In the genomic region with DNA sequence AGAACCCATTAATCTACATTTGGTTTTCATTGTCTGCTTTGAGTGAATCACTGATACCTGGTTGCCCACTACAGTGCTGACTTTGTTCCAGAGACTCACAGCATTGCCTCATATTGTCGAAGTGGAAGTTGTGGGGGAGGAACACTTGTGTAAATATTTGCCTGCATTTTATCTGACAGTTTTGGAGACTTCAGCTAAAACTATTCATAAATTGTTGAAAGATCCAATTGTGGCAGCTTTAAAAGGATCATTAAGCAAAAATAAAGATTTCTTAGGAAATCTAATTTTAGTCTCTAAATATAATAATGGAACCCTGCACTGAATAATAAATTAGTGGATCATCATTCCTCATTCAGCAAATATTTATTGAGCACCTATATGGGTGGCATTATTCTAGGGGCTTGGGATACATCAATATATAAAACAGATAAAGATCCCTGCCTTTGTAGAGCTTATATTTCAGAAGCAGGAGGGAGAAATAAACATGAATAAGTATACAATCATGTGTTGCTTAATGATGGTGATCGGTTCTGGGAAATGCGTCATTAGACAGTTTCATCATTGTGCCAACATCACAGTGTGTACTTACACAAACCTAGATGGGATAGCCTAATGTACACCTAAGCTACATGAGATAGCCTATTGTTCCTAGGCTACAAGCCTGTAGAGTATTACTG, we compare ENCODE assay signal across 12 cellular contexts.
A peak's percentile ranks its signal among the peaks of the same experiment; 100 is the strongest.
DNase-seq lines count a peak whose midpoint lies in the region; ATAC-seq and TF ChIP-seq lines count a peak whose summit lies in the region.
"Had no signal": no experiment of that assay in that cellular context is flagged by ENCODE, and none has a peak within 500 bp of the region (broad histone marks: within the 10 kb centered on the region; RNA-seq: fewer than 3 reads in every experiment).

No MANE protein-coding gene starts in this region.

- CTCF ChIA-PET in AG04450 (lab: Charles Lee), result interaction anchor here (0.9 to 2.0 kb wide), 3 partner anchors 43 to 78 kb away, joined by 3 to 12 read pairs (median 4); no protein-coding TSS in a partner anchor

- POLR2A ChIA-PET in AG04450 (lab: Yijun Ruan, JAX), result interaction anchor here (0.6 to 2.1 kb wide), 8 partner anchors 19 to 398 kb away, joined by 3 to 8 read pairs (median 4); no protein-coding TSS in a partner anchor

- H3K27me3 ChIP-seq in AG04450 (ENCODE audit: control insufficient read depth, insufficient read depth, low read length), result no peaks in the 10 kb centered on the region
- H3K27me3 ChIP-seq in adrenal gland, result no peaks in the 10 kb centered on the region
- H3K27me3 ChIP-seq: testis had no signal

- no peak for TF ChIP-seq POLR2A in adrenal gland (IDR thresholded peaks at IDR 0.05)

- ATAC-seq in GM18519 (IDR thresholded peaks at IDR 0.05; ENCODE audit: low FRiP score, unreplicated experiment), result no peak
- ATAC-seq: activated CD4-positive, CD25-positive, alpha-beta regulatory T cell treated with anti-CD3 and anti-CD28 coated beads, Interleukin-2, amount 50 U/mL, for 24 hours; activated naive CD8-positive, alpha-beta T cell treated with anti-CD3 and anti-CD28 coated beads, Interleukin-2, amount 50 U/mL, for 24 hours had no signal

- no peak overlapping the region for H3K4me3 ChIP-seq in AG04450 (ENCODE audit: low read depth, low read length)
- no peak overlapping the region for H3K4me3 ChIP-seq in adrenal gland
- H3K4me3 ChIP-seq: testis had no signal

- WGBS in adrenal gland, 4 donors, result 49 to 63% (median 54%) methylated on average over 3 of the region's 3 CpGs

- DNase-seq in AG04450 (ENCODE audit: low read depth, low spot score) (peak; percentile 53), HuH-7 (ENCODE audit: low spot score) (peak; percentile 23), adrenal gland (no peak), kidney glomerular epithelial cell (lab: John Stamatoyannopoulos, UW) (peak; percentile 60), cerebellar cortex (ENCODE audit: low spot score) (no peak), hepatic stellate cell (ENCODE audit: low spot score) (no peak), T1000 (lab: John Stamatoyannopoulos, UW) (no peak)
- DNase-seq: activated naive CD8-positive, alpha-beta T cell treated with anti-CD3 and anti-CD28 coated beads, Interleukin-2, amount 50 U/mL, for 24 hours; CD4-positive, alpha-beta memory T cell; testis had no signal

- H3K27ac ChIP-seq in AG04450 (ENCODE audit: low read depth, low read length), result peak overlapping the region; percentile 53
- peak overlapping the region in 4 of 5 donors; percentile 6 to 44 (median 26) for H3K27ac ChIP-seq in adrenal gland

- peaks cover 24 to 52% of the 10 kb centered on the region in 2 donors for H3K4me1 ChIP-seq in adrenal gland (replicated peaks in 1 of 2)

- TF ChIP-seq CTCF in AG04450 (IDR thresholded peaks at IDR 0.05; ENCODE audit: low read depth, low read length) (no peak), adrenal gland (IDR thresholded peaks at IDR 0.05) (no peak)

- H3K36me3 ChIP-seq in adrenal gland (replicated peaks in 1 of 2), result no peaks in the 10 kb centered on the region

- intact Hi-C loops in adrenal gland (cut with DNase I), result no loop called here

- H3K9me3 ChIP-seq in AG04450 (ENCODE audit: control insufficient read depth, insufficient read depth, low read length) (no peaks in the 10 kb centered on the region), adrenal gland (replicated peaks in 1 of 3) (no peaks in the 10 kb centered on the region)
- H3K9me3 ChIP-seq: testis had no signal

Comparison
In these comparisons a context has a peak if more than half of its experiments do, and no peak if none do; other contexts are left out.
1. DNase-seq: peak in AG04450 (single experiment), HuH-7 (single experiment) and kidney glomerular epithelial cell (single experiment); none in adrenal gland (0 of 7), cerebellar cortex (single experiment), hepatic stellate cell (single experiment) and T1000 (single experiment).